ENCODE assay signal across 20 cellular contexts in genomic region chr4:23423540-23423939, GRCh38.
"Had no signal": no experiment of that assay in that cellular context is flagged by ENCODE, and none has a peak within 500 bp of the region (broad histone marks: within the 10 kb centered on the region; RNA-seq: fewer than 3 reads in every experiment).

No MANE protein-coding gene starts in this region.

- DNase-seq: cortex of kidney; dorsolateral prefrontal cortex; effector memory CD4-positive, alpha-beta T cell; gastrocnemius medialis; kidney glomerular epithelial cell; mucosa of descending colon; naive thymus-derived CD8-positive, alpha-beta T cell; occipital lobe; pancreas; right cardiac atrium; small intestine; stimulated activated CD4-positive, alpha-beta T cell treated with anti-CD3 and anti-CD28 coated beads, Interleukin-12 subunit alpha, Interleukin-12 subunit beta, amount 100 ng/mL, for 4 hours; stimulated activated naive CD4-positive, alpha-beta T cell treated with Interleukin-2 at 50 U/mL for 16 hours; trophoblast cell had no signal

- H3K4me3 ChIP-seq: dorsolateral prefrontal cortex, esophagus muscularis mucosa, gastrocnemius medialis, mucosa of descending colon, pancreas had no signal

- H3K27ac Mint-ChIP-seq: naive thymus-derived CD8-positive, alpha-beta T cell; progenitor cell of endocrine pancreas had no signal

- H3K27me3 Mint-ChIP-seq: progenitor cell of endocrine pancreas had no signal

- H3K36me3 Mint-ChIP-seq: naive thymus-derived CD8-positive, alpha-beta T cell had no signal

- H3K36me3 ChIP-seq: esophagus muscularis mucosa, gastrocnemius medialis, pancreas had no signal

- ATAC-seq: gastrocnemius medialis; mucosa of descending colon; naive thymus-derived CD8-positive, alpha-beta T cell; pancreas; right cardiac atrium had no signal

- H3K4me1 ChIP-seq: esophagus muscularis mucosa, pancreas had no signal

- H3K27me3 ChIP-seq: esophagus muscularis mucosa, gastrocnemius medialis had no signal

- FAIRE-seq: islet of Langerhans, pancreas, small intestine, urothelium cell line had no signal

- H3K4me1 Mint-ChIP-seq: naive thymus-derived CD8-positive, alpha-beta T cell had no signal

- H3K27ac ChIP-seq: dorsolateral prefrontal cortex, epithelial cell of prostate, esophagus muscularis mucosa, gastrocnemius medialis, pancreas had no signal

- H3K9me3 ChIP-seq: esophagus muscularis mucosa, gastrocnemius medialis, mucosa of descending colon, pancreas had no signal

- H3K4me3 Mint-ChIP-seq: naive thymus-derived CD8-positive, alpha-beta T cell; neural crest cell had no signal
